8 cellular contexts compared by ENCODE assay signal in genomic region chr5:36239370-36240293, GRCh38. TPM values are rescaled to one million over a fixed set of nuclear protein-coding genes. Genes with fewer than 3 reads are reported as not detected.
A peak's percentile ranks its signal among the peaks of the same experiment; 100 is the strongest.
DNase-seq lines count a peak whose midpoint lies in the region; TF ChIP-seq lines count a peak whose summit lies in the region.

No MANE protein-coding gene starts in this region.

- H3K4me3 ChIP-seq in BLaER1 treated with 17β-estradiol and CSF1 and Interleukin-3, amounts not matched to agents 10 nM and 100 nM, result peak overlapping the region; percentile 76 to 93 (median 89); a peak in 18 of 20 replicates
- peak overlapping the region; percentile 95 for H3K4me3 ChIP-seq in coronary artery
- no peak overlapping the region for H3K4me3 ChIP-seq in lower leg skin (ENCODE audit: low read depth, poor library complexity, severe bottlenecking)

- TF ChIP-seq POLR2A in lower leg skin (IDR thresholded peaks at IDR 0.05), result no peak

- H3K27me3 ChIP-seq in BLaER1 treated with 17β-estradiol and CSF1 and Interleukin-3, amounts not matched to agents 10 nM and 100 nM, result no peaks in the 10 kb centered on the region

- H3K4me3 Mint-ChIP-seq in neural crest cell, result peak overlapping the region; percentile 57

- peaks cover 2% of the 10 kb centered on the region for H3K36me3 Mint-ChIP-seq in neural crest cell (ENCODE audit: low read depth)

- H3K27me3 Mint-ChIP-seq in neural crest cell (ENCODE audit: low read depth), result no peaks in the 10 kb centered on the region

- peaks cover 0 to 19% (median 6%) of the 10 kb centered on the region in 11 experiments; a peak in 10 of 22 replicates for H3K36me3 ChIP-seq in BLaER1 treated with 17β-estradiol and CSF1 and Interleukin-3, amounts not matched to agents 10 nM and 100 nM

- H3K9me3 ChIP-seq in BLaER1 treated with 17β-estradiol and CSF1 and Interleukin-3, amounts not matched to agents 10 nM and 100 nM (replicated peaks in 1 of 11), result peaks cover 0 to 2% (median 0%) of the 10 kb centered on the region in 11 experiments; a peak in 2 of 22 replicates

- DNase-seq in M059J (ENCODE audit: low read depth) (peak; percentile 38), coronary artery (ENCODE audit: low spot score) (no peak), neural crest cell (ENCODE audit: low read depth, low spot score) (no peak), COR-L47 (lab: John Stamatoyannopoulos, UW) (no peak), ecto neural progenitor cell (ENCODE audit: low spot score) (no peak), lower leg skin (ENCODE audit: low spot score in 2 of 2) (no peak), GM20000 (ENCODE audit: low spot score) (no peak)

- no peaks in the 10 kb centered on the region for H3K9me3 Mint-ChIP-seq in neural crest cell

- peak overlapping the region in 8 of 11 experiments; percentile 97 to 99 (median 98); a peak in 16 of 22 replicates for H3K27ac ChIP-seq in BLaER1 treated with 17β-estradiol and CSF1 and Interleukin-3, amounts not matched to agents 10 nM and 100 nM
- H3K27ac ChIP-seq in coronary artery, result peak overlapping the region; percentile 98 to 99

- peaks cover 51 to 57% (median 54%) of the 10 kb centered on the region in 10 experiments for H3K4me1 ChIP-seq in BLaER1 treated with 17β-estradiol and CSF1 and Interleukin-3, amounts not matched to agents 10 nM and 100 nM

- peaks cover 47% of the 10 kb centered on the region for H3K4me1 Mint-ChIP-seq in neural crest cell

- intact Hi-C loops in lower leg skin (cut with DNase I; ENCODE audit: low total_unique reads), result no loop called here

- peak overlapping the region; percentile 64 for H3K27ac Mint-ChIP-seq in neural crest cell (ENCODE audit: unreplicated experiment)

- WGBS in lower leg skin, 2 donors, result 29 to 30% methylated on average over 4 of the region's 4 CpGs

- peak overlapping the region; percentile 73 to 96 (median 87) for H3K4me2 ChIP-seq in BLaER1 treated with 17β-estradiol and CSF1 and Interleukin-3, amounts not matched to agents 10 nM and 100 nM

- peak overlapping the region; percentile 89 to 100 (median 97); a peak in 21 of 22 replicates for H3K9ac ChIP-seq in BLaER1 treated with 17β-estradiol and CSF1 and Interleukin-3, amounts not matched to agents 10 nM and 100 nM

- H4K20me1 ChIP-seq in BLaER1 treated with 17β-estradiol and CSF1 and Interleukin-3, amounts not matched to agents 10 nM and 100 nM, result peaks cover 0 to 57% (median 25%) of the 10 kb centered on the region in 11 experiments; a peak in 9 of 22 replicates

- no peak for TF ChIP-seq CTCF in coronary artery (IDR thresholded peaks at IDR 0.05)
- no peak for TF ChIP-seq CTCF in neural crest cell (conservative IDR thresholded peaks at IDR 0.05)
- no peak for TF ChIP-seq CTCF in lower leg skin (IDR thresholded peaks at IDR 0.05)
- TF ChIP-seq CTCF in GM20000 (IDR thresholded peaks at IDR 0.05; ENCODE audit: extremely low read depth, missing control alignments), result no peak

RNA-seq across cellular contexts. Expression of gene NADK2, which starts 2.1 kb away (rescaled TPM):
- total RNA-seq in M059J (2014; rRNA removed; shearing (Covaris generic)), result 26.1 and 36.4 TPM in 2 replicates
- total RNA-seq in neural crest cell (27.2 and 29.2 TPM in 2 replicates), lower leg skin (10 to 100 TPM; 10.0 to 18.4 (median 14.8) TPM)
